Comparison of ENCODE assay signal across 21 cellular contexts in genomic region chr9:132547052-132547431, GRCh38. TPM values are rescaled to one million over a fixed set of nuclear protein-coding genes. Genes with fewer than 3 reads are reported as not detected.
"Had no signal": no experiment of that assay in that cellular context is flagged by ENCODE, and none has a peak within 500 bp of the region (broad histone marks: within the 10 kb centered on the region; RNA-seq: fewer than 3 reads in every experiment).

No MANE protein-coding gene starts in this region.

- H3K27ac ChIP-seq: adrenal gland, cardiac muscle cell, esophagus squamous epithelium, psoas muscle, suprapubic skin, upper lobe of left lung had no signal

- DNase-seq: activated CD4-positive, alpha-beta T cell treated with anti-CD3 and anti-CD28 coated beads for 4 hours; activated effector memory CD4-positive, alpha-beta T cell treated with Interleukin-2 at 50 U/mL for 16 hours; activated naive CD4-positive, alpha-beta T cell treated with anti-CD3 and anti-CD28 coated beads, Interleukin-2, amount 50 U/mL, for 16 hours; activated T-cell treated with anti-CD3 and anti-CD28 coated beads, Interleukin-2, amount 50 U/mL, for 4 hours; adrenal gland; esophagus squamous epithelium; small intestine; stimulated activated CD4-positive, alpha-beta T cell treated with anti-CD3 and anti-CD28 coated beads, Interleukin-4, amount 100 ng/mL, for 24 hours; stimulated activated naive CD4-positive, alpha-beta T cell; T-helper 17 cell; upper lobe of left lung had no signal

- H3K9me3 Mint-ChIP-seq: activated CD8-positive, alpha-beta T cell treated with anti-CD3 and anti-CD28 coated beads for 36 hours; activated T-cell treated with anti-CD3 and anti-CD28 coated beads, Interleukin-2, amount 50 U/mL, for 4 hours; nephron progenitor cell had no signal

- ATAC-seq: activated CD8-positive, alpha-beta T cell treated with anti-CD3 and anti-CD28 coated beads for 36 hours; activated T-cell treated with anti-CD3 and anti-CD28 coated beads, Interleukin-2, amount 50 U/mL, for 4 hours; psoas muscle; T-helper 17 cell had no signal

- H3K4me3 Mint-ChIP-seq: activated CD8-positive, alpha-beta T cell treated with anti-CD3 and anti-CD28 coated beads for 36 hours; activated T-cell treated with anti-CD3 and anti-CD28 coated beads, Interleukin-2, amount 50 U/mL, for 4 hours; T-helper 17 cell had no signal

- H3K9me3 ChIP-seq: adrenal gland, esophagus squamous epithelium, psoas muscle, suprapubic skin, upper lobe of left lung had no signal

- FAIRE-seq: endometrium, small intestine had no signal

- H3K36me3 ChIP-seq: adrenal gland, cardiac muscle cell, esophagus squamous epithelium, suprapubic skin, upper lobe of left lung had no signal

- H3K4me3 ChIP-seq: suprapubic skin, upper lobe of left lung had no signal

- H3K27me3 ChIP-seq: adrenal gland, cardiac muscle cell, upper lobe of left lung had no signal

- H3K4me1 ChIP-seq: adrenal gland, psoas muscle had no signal

- H3K27ac Mint-ChIP-seq: activated CD8-positive, alpha-beta T cell treated with anti-CD3 and anti-CD28 coated beads for 36 hours; T-helper 17 cell had no signal

RNA-seq across cellular contexts. Expression of gene BARHL1, which starts 35.4 kb away (rescaled TPM):
- total RNA-seq: activated CD8-positive, alpha-beta T cell treated with anti-CD3 and anti-CD28 coated beads for 36 hours; activated T-cell treated with anti-CD3 and anti-CD28 coated beads, Interleukin-2, amount 50 U/mL, for 4 hours; adrenal gland; cardiac muscle cell; esophagus squamous epithelium; fibroblast of villous mesenchyme; lower leg skin; mesenteric fat pad; osteoblast; psoas muscle; suprapubic skin; T-helper 17 cell; upper lobe of left lung had no signal
- polyA plus RNA-seq: adrenal gland, cardiac muscle cell, psoas muscle, small intestine had no signal
